In genomic region chr13:27826379-27827353, GRCh38 we compare ENCODE assay signal across 1 cellular context.
A peak's percentile ranks its signal among the peaks of the same experiment; 100 is the strongest.
TF ChIP-seq lines count a peak whose summit lies in the region.

No MANE protein-coding gene starts in this region.

TF ChIP-seq in GM12878, 131 proteins besides CTCF, POLR2A, EP300 and RAD21 (continued from another document):
- TF ChIP-seq, protein P1, sequence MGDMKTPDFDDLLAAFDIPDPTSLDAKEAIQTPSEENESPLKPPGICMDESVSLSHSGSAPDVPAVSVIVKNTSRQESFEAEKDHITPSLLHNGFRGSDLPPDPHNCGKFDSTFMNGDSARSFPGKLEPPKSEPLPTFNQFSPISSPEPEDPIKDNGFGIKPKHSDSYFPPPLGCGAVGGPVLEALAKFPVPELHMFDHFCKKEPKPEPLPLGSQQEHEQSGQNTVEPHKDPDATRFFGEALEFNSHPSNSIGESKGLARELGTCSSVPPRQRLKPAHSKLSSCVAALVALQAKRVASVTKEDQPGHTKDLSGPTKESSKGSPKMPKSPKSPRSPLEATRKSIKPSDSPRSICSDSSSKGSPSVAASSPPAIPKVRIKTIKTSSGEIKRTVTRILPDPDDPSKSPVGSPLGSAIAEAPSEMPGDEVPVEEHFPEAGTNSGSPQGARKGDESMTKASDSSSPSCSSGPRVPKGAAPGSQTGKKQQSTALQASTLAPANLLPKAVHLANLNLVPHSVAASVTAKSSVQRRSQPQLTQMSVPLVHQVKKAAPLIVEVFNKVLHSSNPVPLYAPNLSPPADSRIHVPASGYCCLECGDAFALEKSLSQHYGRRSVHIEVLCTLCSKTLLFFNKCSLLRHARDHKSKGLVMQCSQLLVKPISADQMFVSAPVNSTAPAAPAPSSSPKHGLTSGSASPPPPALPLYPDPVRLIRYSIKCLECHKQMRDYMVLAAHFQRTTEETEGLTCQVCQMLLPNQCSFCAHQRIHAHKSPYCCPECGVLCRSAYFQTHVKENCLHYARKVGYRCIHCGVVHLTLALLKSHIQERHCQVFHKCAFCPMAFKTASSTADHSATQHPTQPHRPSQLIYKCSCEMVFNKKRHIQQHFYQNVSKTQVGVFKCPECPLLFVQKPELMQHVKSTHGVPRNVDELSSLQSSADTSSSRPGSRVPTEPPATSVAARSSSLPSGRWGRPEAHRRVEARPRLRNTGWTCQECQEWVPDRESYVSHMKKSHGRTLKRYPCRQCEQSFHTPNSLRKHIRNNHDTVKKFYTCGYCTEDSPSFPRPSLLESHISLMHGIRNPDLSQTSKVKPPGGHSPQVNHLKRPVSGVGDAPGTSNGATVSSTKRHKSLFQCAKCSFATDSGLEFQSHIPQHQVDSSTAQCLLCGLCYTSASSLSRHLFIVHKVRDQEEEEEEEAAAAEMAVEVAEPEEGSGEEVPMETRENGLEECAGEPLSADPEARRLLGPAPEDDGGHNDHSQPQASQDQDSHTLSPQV (IDR thresholded peaks at IDR 0.05) = 0 out of 2 replicates have a peak, but pooled peaks have one; percentile 12
- peak; percentile 96 for TF ChIP-seq SMC3 (IDR thresholded peaks at IDR 0.05; ENCODE audit: borderline replicate concordance, low read length)
- peak; percentile 22; the same call in 1 of the 2 replicates for TF ChIP-seq EED (IDR thresholded peaks at IDR 0.05; ENCODE audit: low read depth)
- peak; percentile 53; the same call in 1 of the 2 replicates for TF ChIP-seq LARP7 (IDR thresholded peaks at IDR 0.05)
- TF ChIP-seq STAT1 (conservative IDR thresholded peaks at IDR 0.05) = no peak
TF ChIP-seq in GM12878: peak in this region for 7.
